Comparison of ENCODE assay signal across 29 cellular contexts in genomic region chr14:106509795-106510194, GRCh38.
"Had no signal": no experiment of that assay in that cellular context is flagged by ENCODE, and none has a peak within 500 bp of the region (broad histone marks: within the 10 kb centered on the region; RNA-seq: fewer than 3 reads in every experiment).

No MANE protein-coding gene starts in this region.

- DNase-seq: activated CD4-positive, alpha-beta memory T cell treated with anti-CD3 and anti-CD28 coated beads, Interleukin-2, amount 10 ng/mL, durations not matched to agents 7 days and 5 days; activated CD4-positive, alpha-beta T cell treated with anti-CD3 and anti-CD28 coated beads, Interleukin-2, amount 10 ng/mL, durations not matched to agents 7 days and 5 days; activated CD8-positive, alpha-beta memory T cell treated with anti-CD3 and anti-CD28 coated beads, Interleukin-2, amount 50 U/mL, for 48 hours; activated gamma-delta T cell; activated naive CD4-positive, alpha-beta T cell treated with anti-CD3 and anti-CD28 coated beads, Interleukin-2, amount 50 U/mL, for 16 hours; activated T-cell treated with anti-CD3 and anti-CD28 coated beads, Interleukin-2, amount 50 U/mL, for 24 hours; anterior cingulate cortex; dermis blood vessel endothelial cell; effector CD4-positive, alpha-beta T cell; gastrocnemius medialis; glutamatergic neuron; islet precursor cell; left ventricle myocardium inferior; mammary epithelial cell; occipital lobe; psoas muscle; stimulated activated CD4-positive, alpha-beta T cell treated with anti-CD3 and anti-CD28 coated beads, Interleukin-1b, Interleukin-23, amount 100 ng/mL, for 48 hours; stimulated activated CD4-positive, alpha-beta T cell treated with anti-CD3 and anti-CD28 coated beads, Interleukin-4, amount 100 ng/mL, for 4 hours; stimulated activated CD8-positive, alpha-beta memory T cell treated with anti-CD3 and anti-CD28 coated beads, Interleukin-4, amount 100 ng/mL, for 48 hours; stomach; T-helper 9 cell; tibial artery; upper lobe of right lung had no signal

- H3K36me3 ChIP-seq: gastrocnemius medialis, left ventricle myocardium inferior, neural progenitor cell, stomach, tibial artery, upper lobe of right lung had no signal

- H3K9me3 ChIP-seq: gastrocnemius medialis, left ventricle myocardium inferior, psoas muscle, stomach, tibial artery, upper lobe of right lung had no signal

- H3K79me2 ChIP-seq: parathyroid adenoma had no signal

- H3K4me3 Mint-ChIP-seq: activated CD4-positive, alpha-beta memory T cell treated with anti-CD3 and anti-CD28 coated beads, Interleukin-2, amount 10 ng/mL, durations not matched to agents 7 days and 5 days; activated CD4-positive, alpha-beta T cell treated with anti-CD3 and anti-CD28 coated beads, Interleukin-2, amount 10 ng/mL, durations not matched to agents 7 days and 5 days; activated T-cell treated with anti-CD3 and anti-CD28 coated beads, Interleukin-2, amount 50 U/mL, for 24 hours; neural progenitor cell; stimulated activated memory B cell treated with anti-CD40 and anti-IgM and Interleukin-4, amounts not matched to agents 10 μg/mL and 1 μg/mL and 100 μg/mL, for 72 hours had no signal

- H3K4me3 ChIP-seq: gastrocnemius medialis, left ventricle myocardium inferior, neural progenitor cell, psoas muscle, smooth muscle cell, stomach, tibial artery, upper lobe of right lung had no signal

- H3K4me2 ChIP-seq: neural progenitor cell, smooth muscle cell had no signal

- H3K27me3 ChIP-seq: gastrocnemius medialis, neural progenitor cell, tibial artery, upper lobe of right lung had no signal

- H3K4me1 Mint-ChIP-seq: neural progenitor cell had no signal

- H3K27ac ChIP-seq: epithelial cell of prostate, gastrocnemius medialis, left ventricle myocardium inferior, neural progenitor cell, parathyroid adenoma, psoas muscle, stomach, tibial artery, upper lobe of right lung, VCaP had no signal

- H3K9ac ChIP-seq: neural progenitor cell, parathyroid adenoma had no signal

- H3K9me3 Mint-ChIP-seq: activated CD4-positive, alpha-beta memory T cell treated with anti-CD3 and anti-CD28 coated beads, Interleukin-2, amount 10 ng/mL, durations not matched to agents 7 days and 5 days; activated CD4-positive, alpha-beta T cell treated with anti-CD3 and anti-CD28 coated beads, Interleukin-2, amount 10 ng/mL, durations not matched to agents 7 days and 5 days; activated T-cell treated with anti-CD3 and anti-CD28 coated beads, Interleukin-2, amount 50 U/mL, for 24 hours; stimulated activated memory B cell treated with anti-CD40 and anti-IgM and Interleukin-4, amounts not matched to agents 10 μg/mL and 1 μg/mL and 100 μg/mL, for 72 hours had no signal

- ATAC-seq: gastrocnemius medialis; psoas muscle; stimulated activated memory B cell treated with anti-CD40 and anti-IgM and Interleukin-4, amounts not matched to agents 10 μg/mL and 1 μg/mL and 100 μg/mL, for 72 hours; upper lobe of right lung had no signal

- H3K4me1 ChIP-seq: gastrocnemius medialis, left ventricle myocardium inferior, neural progenitor cell, parathyroid adenoma, psoas muscle, stomach, tibial artery, upper lobe of right lung had no signal

- H3K27ac Mint-ChIP-seq: activated T-cell treated with anti-CD3 and anti-CD28 coated beads, Interleukin-2, amount 50 U/mL, for 24 hours; neural progenitor cell; stimulated activated memory B cell treated with anti-CD40 and anti-IgM and Interleukin-4, amounts not matched to agents 10 μg/mL and 1 μg/mL and 100 μg/mL, for 72 hours had no signal

- H3K27me3 Mint-ChIP-seq: activated T-cell treated with anti-CD3 and anti-CD28 coated beads, Interleukin-2, amount 50 U/mL, for 24 hours had no signal

- H2AFZ ChIP-seq: neural progenitor cell, parathyroid adenoma had no signal

- H3K36me3 Mint-ChIP-seq: neural progenitor cell; stimulated activated memory B cell treated with anti-CD40 and anti-IgM and Interleukin-4, amounts not matched to agents 10 μg/mL and 1 μg/mL and 100 μg/mL, for 72 hours had no signal
